13 cellular contexts compared by ENCODE assay signal in genomic region chr5:34687269-34688011, GRCh38. TPM values are rescaled to one million over a fixed set of nuclear protein-coding genes. Genes with fewer than 3 reads are reported as not detected.
A peak's percentile ranks its signal among the peaks of the same experiment; 100 is the strongest.
DNase-seq lines count a peak whose midpoint lies in the region; ATAC-seq and TF ChIP-seq lines count a peak whose summit lies in the region.
"Had no signal": no experiment of that assay in that cellular context is flagged by ENCODE, and none has a peak within 500 bp of the region (broad histone marks: within the 10 kb centered on the region; RNA-seq: fewer than 3 reads in every experiment).

No MANE protein-coding gene starts in this region.

- H3K9me2 ChIP-seq in SK-N-SH, result no peaks in the 10 kb centered on the region

- H3F3A ChIP-seq in SK-N-SH (replicated peaks; ENCODE audit: insufficient read depth), result peaks cover 42% of the 10 kb centered on the region

- H3K4me1 Mint-ChIP-seq in activated naive CD8-positive, alpha-beta T cell treated with anti-CD3 and anti-CD28 coated beads for 36 hours, result peaks cover 3% of the 10 kb centered on the region
- H3K4me1 Mint-ChIP-seq: central memory CD8-positive, alpha-beta T cell had no signal

- CTCF ChIA-PET in SK-N-SH (lab: Yijun Ruan, JAX), result interaction anchor here (0.6 to 1.1 kb wide), 2 partner anchors 22 to 211 kb away, joined by 3 read pairs; no protein-coding TSS in a partner anchor

- H3K27ac Mint-ChIP-seq in activated naive CD8-positive, alpha-beta T cell treated with anti-CD3 and anti-CD28 coated beads for 36 hours, result no peak overlapping the region

- peaks cover 0 to 43% of the 10 kb centered on the region in 2 experiments for H3K4me1 ChIP-seq in SK-N-SH (ENCODE audit: control insufficient read depth in 1 of 2, insufficient read depth in 2 of 2, low read depth in 1 of 2, low read length in 1 of 2)
- H3K4me1 ChIP-seq in gastroesophageal sphincter, result peaks cover 0 to 31% (median 4%) of the 10 kb centered on the region in 3 donors
- H3K4me1 ChIP-seq: psoas muscle had no signal

- no peak for TF ChIP-seq RAD21 in SK-N-SH (IDR thresholded peaks at IDR 0.05; ENCODE audit: low read length)

- ATAC-seq in sciatic nerve (peak; percentile 56), gastroesophageal sphincter (no peak), GM21381 (IDR thresholded peaks at IDR 0.05; ENCODE audit: unreplicated experiment) (no peak)

- H3K36me3 ChIP-seq in SK-N-SH (replicated peaks in 1 of 2; ENCODE audit: control insufficient read depth in 1 of 2, insufficient read depth in 2 of 2, low read length in 1 of 2), result peaks cover 14 to 24% of the 10 kb centered on the region in 2 experiments
- peaks cover 0 to 8% of the 10 kb centered on the region in 2 donors for H3K36me3 ChIP-seq in gastroesophageal sphincter

- peak overlapping the region; percentile 68 to 94; a peak in 3 of 4 replicates for H3K27ac ChIP-seq in SK-N-SH (ENCODE audit: low read depth in 2 of 2, low read length in 1 of 2)
- H3K27ac ChIP-seq in gastroesophageal sphincter, result peak overlapping the region in 1 of 4 donors; percentile 20
- H3K27ac ChIP-seq: HL-60, psoas muscle had no signal

- H2AFZ ChIP-seq in SK-N-SH (ENCODE audit: low read depth), result no peak overlapping the region

- no peak overlapping the region for H3K4me3 Mint-ChIP-seq in activated naive CD8-positive, alpha-beta T cell treated with anti-CD3 and anti-CD28 coated beads for 36 hours
- H3K4me3 Mint-ChIP-seq: central memory CD8-positive, alpha-beta T cell had no signal

- no peaks in the 10 kb centered on the region for H3K9me3 Mint-ChIP-seq in activated naive CD8-positive, alpha-beta T cell treated with anti-CD3 and anti-CD28 coated beads for 36 hours
- H3K9me3 Mint-ChIP-seq: central memory CD8-positive, alpha-beta T cell had no signal

- H3K36me3 Mint-ChIP-seq in activated naive CD8-positive, alpha-beta T cell treated with anti-CD3 and anti-CD28 coated beads for 36 hours, result no peaks in the 10 kb centered on the region

- 0 out of 4 replicates have a peak, but pooled peaks of 1 of the 2 experiments have one; percentile 9 for TF ChIP-seq EP300 in SK-N-SH (IDR thresholded peaks at IDR 0.05; ENCODE audit: borderline replicate concordance in 1 of 2, low read depth in 1 of 2, low read length in 1 of 2)
- no peak for TF ChIP-seq EP300 in gastroesophageal sphincter (IDR thresholded peaks at IDR 0.05)

- no peak for TF ChIP-seq POLR2A in gastroesophageal sphincter (IDR thresholded peaks at IDR 0.05)

- peaks cover 93% of the 10 kb centered on the region for H3K79me2 ChIP-seq in SK-N-SH (ENCODE audit: insufficient read depth)

- intact Hi-C loops in sciatic nerve (cut with DNase I), result no loop called here

- H3K27me3 Mint-ChIP-seq in activated naive CD8-positive, alpha-beta T cell treated with anti-CD3 and anti-CD28 coated beads for 36 hours, result peaks cover 6% of the 10 kb centered on the region

- 37% methylated on average over 10 of the region's 10 CpGs for WGBS in SK-N-SH (ENCODE audit: low lambda C conversion rate)
- 57 to 78% methylated on average over 7 to 8 of the region's 10 CpGs for WGBS in gastroesophageal sphincter (ENCODE audit: low coverage in 1 of 2), 2 donors

- TF ChIP-seq CTCF in SK-N-SH (IDR thresholded peaks at IDR 0.05), result no peak
- no peak for TF ChIP-seq CTCF in gastroesophageal sphincter (IDR thresholded peaks at IDR 0.05)

- POLR2A ChIA-PET in SK-N-SH (lab: Yijun Ruan, JAX), result no interaction called here

- DNase-seq in GM03348 (ENCODE audit: low spot score), result peak; percentile 45
- DNase-seq in SK-N-SH, result no peak
- DNase-seq in glomerular visceral epithelial cell (ENCODE audit: extremely low spot score), result peak; percentile 90
- DNase-seq in sciatic nerve (ENCODE audit: low spot score), result no peak
- no peak for DNase-seq in NCI-H2196 treated with DMSO at 0.1 percent for 48 hours (lab: John Stamatoyannopoulos, UW; ENCODE audit: unreplicated experiment)
- DNase-seq in activated naive CD8-positive, alpha-beta T cell treated with anti-CD3 and anti-CD28 coated beads for 36 hours, result no peak
- DNase-seq: activated CD8-positive, alpha-beta memory T cell treated with anti-CD3 and anti-CD28 coated beads for 24 hours; NCI-H345 had no signal

- H3K9me3 ChIP-seq in SK-N-SH, result no peaks in the 10 kb centered on the region
- H3K9me3 ChIP-seq in gastroesophageal sphincter, result no peaks in the 10 kb centered on the region
- H3K9me3 ChIP-seq: psoas muscle had no signal

- H4K20me1 ChIP-seq in SK-N-SH (ENCODE audit: insufficient read depth), result peaks cover 29% of the 10 kb centered on the region; the same call in 1 of the 2 replicates

- H3K4me2 ChIP-seq in SK-N-SH, result peak overlapping the region; percentile 51; the same call in 1 of the 2 replicates

- no peak overlapping the region for H3K4me3 ChIP-seq in SK-N-SH (ENCODE audit: low read depth in 2 of 2, low read length in 1 of 2)
- H3K4me3 ChIP-seq in gastroesophageal sphincter, result no peak overlapping the region
- H3K4me3 ChIP-seq: psoas muscle had no signal

- H3K27me3 ChIP-seq in SK-N-SH (ENCODE audit: insufficient read depth) (no peaks in the 10 kb centered on the region), gastroesophageal sphincter (no peaks in the 10 kb centered on the region)

- H3K9ac ChIP-seq in SK-N-SH, result peak overlapping the region; percentile 55; the same call in 1 of the 2 replicates

TF ChIP-seq in SK-N-SH, 30 proteins besides CTCF, POLR2A, EP300 and RAD21 (continues in another document):
- TF ChIP-seq ZBTB33 (IDR thresholded peaks at IDR 0.05; ENCODE audit: borderline replicate concordance, low read depth), result no peak
- TF ChIP-seq FOXJ3 (CRISPR knock-in tag; IDR thresholded peaks at IDR 0.05), result no peak
- TF ChIP-seq RCOR1 (IDR thresholded peaks at IDR 0.05; ENCODE audit: low read length), result no peak
- no peak for TF ChIP-seq MXI1 (IDR thresholded peaks at IDR 0.05; ENCODE audit: low read depth, low read length)
- peak; percentile 27; the same call in 1 of the 2 replicates for TF ChIP-seq NFIC (IDR thresholded peaks at IDR 0.05; ENCODE audit: borderline replicate concordance)
- no peak for TF ChIP-seq POLR2AphosphoS5 (IDR thresholded peaks at IDR 0.05; ENCODE audit: low read depth, low read length)
- TF ChIP-seq IRF3 (IDR thresholded peaks at IDR 0.05; ENCODE audit: low read depth, low read length), result no peak
- no peak for TF ChIP-seq REST (IDR thresholded peaks at IDR 0.05; ENCODE audit: low read depth, low read length)
- no peak for TF ChIP-seq ELF1 (IDR thresholded peaks at IDR 0.05)
- no peak for TF ChIP-seq RXRA (IDR thresholded peaks at IDR 0.05; ENCODE audit: borderline replicate concordance, low read depth)

RNA-seq across cellular contexts. Expression of gene RAI14, which starts 31.3 kb away (rescaled TPM):
- 53.2 and 59.5 TPM in 2 replicates for polyA plus RNA-seq in SK-N-SH (2012; rRNA removed)
- 59.7 and 67.7 TPM in 2 replicates for polyA plus RNA-seq in SK-N-SH (2012; cell fraction: cytosol; rRNA removed)
- polyA plus RNA-seq in SK-N-SH (2012; cell fraction: nucleus; rRNA removed), result 61.9 and 72.1 TPM in 2 replicates
- total RNA-seq in sciatic nerve (147 TPM), gastroesophageal sphincter (100 to 1,000 TPM in 1 of 4 donors, 10 to 100 TPM in 3; 45.8 to 143 (median 80.5) TPM)
- total RNA-seq in activated naive CD8-positive, alpha-beta T cell treated with anti-CD3 and anti-CD28 coated beads for 36 hours, result 1 to 10 TPM; 7.9 to 9.0 TPM

Comparison
In these comparisons a context has a peak if more than half of its experiments do, and no peak if none do; other contexts are left out.
1. DNase-seq: peak in GM03348 (single experiment) and glomerular visceral epithelial cell (single experiment); none in SK-N-SH (single experiment), sciatic nerve (single experiment), NCI-H2196 treated with DMSO at 0.1 percent for 48 hours (single experiment) and activated naive CD8-positive, alpha-beta T cell treated with anti-CD3 and anti-CD28 coated beads for 36 hours (single experiment).
2. RNA of gene RAI14, which starts 31.3 kb away (total RNA-seq): 147 TPM in sciatic nerve (single experiment) and 45.8 to 143 TPM in gastroesophageal sphincter; 7.9 to 9.0 TPM in activated naive CD8-positive, alpha-beta T cell treated with anti-CD3 and anti-CD28 coated beads for 36 hours; every median in the first group is over 4 times any median in the second.